In the genomic region with DNA sequence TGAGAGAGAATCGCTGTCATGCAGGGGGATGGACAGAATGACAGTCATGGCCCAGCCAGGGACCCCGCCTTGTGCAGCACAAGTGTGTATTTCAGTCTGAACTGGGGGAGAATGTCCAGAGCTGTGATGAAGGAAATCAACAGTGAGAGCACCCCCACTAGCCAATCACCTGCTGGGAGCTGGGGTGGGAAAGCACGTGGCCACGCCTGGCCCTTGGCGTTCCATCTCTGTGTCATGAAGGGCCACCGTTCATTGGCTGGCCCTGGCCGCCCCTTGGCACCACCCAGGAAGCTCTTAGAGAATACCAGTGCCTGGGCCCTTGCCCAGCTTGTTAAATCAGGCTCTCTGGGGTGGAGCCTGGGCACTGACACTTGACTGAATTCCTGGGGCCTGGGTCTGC, we compare ENCODE assay signal across 17 cellular contexts. TPM values are rescaled to one million over a fixed set of nuclear protein-coding genes. Genes with fewer than 3 reads are reported as not detected.
"Had no signal": no experiment of that assay in that cellular context is flagged by ENCODE, and none has a peak within 500 bp of the region (broad histone marks: within the 10 kb centered on the region; RNA-seq: fewer than 3 reads in every experiment).

No MANE protein-coding gene starts in this region.

- H3K27ac Mint-ChIP-seq: activated naive CD8-positive, alpha-beta T cell treated with anti-CD3 and anti-CD28 coated beads, Interleukin-2, amount 10 ng/mL, durations not matched to agents 7 days and 5 days; brain; naive thymus-derived CD4-positive, alpha-beta T cell had no signal

- H3K4me3 ChIP-seq: coronary artery had no signal

- H3K27ac ChIP-seq: coronary artery, foreskin keratinocyte, neutrophil, parathyroid adenoma had no signal

- H3K4me1 Mint-ChIP-seq: naive thymus-derived CD4-positive, alpha-beta T cell had no signal

- DNase-seq: activated CD4-positive, alpha-beta T cell treated with anti-CD3 and anti-CD28 coated beads for 1 hour; activated CD8-positive, alpha-beta memory T cell treated with anti-CD3 and anti-CD28 coated beads for 24 hours; activated naive CD4-positive, alpha-beta T cell treated with Interleukin-2 at 50 U/mL for 16 hours; central memory CD4-positive, alpha-beta T cell; foreskin keratinocyte; left ventricle myocardium superior; mesendoderm; naive thymus-derived CD4-positive, alpha-beta T cell; stimulated activated naive CD8-positive, alpha-beta T cell treated with anti-CD3 and anti-CD28 coated beads, Interleukin-15, Interleukin-2, amounts not matched to agents 100 U/mL and 50 U/mL, for 24 hours; T-helper 1 cell; T-helper 9 cell; trophoblast cell had no signal

- H3K4me3 Mint-ChIP-seq: activated naive CD8-positive, alpha-beta T cell treated with anti-CD3 and anti-CD28 coated beads, Interleukin-2, amount 10 ng/mL, durations not matched to agents 7 days and 5 days; brain; naive thymus-derived CD4-positive, alpha-beta T cell had no signal

- H3K27me3 Mint-ChIP-seq: activated naive CD8-positive, alpha-beta T cell treated with anti-CD3 and anti-CD28 coated beads, Interleukin-2, amount 10 ng/mL, durations not matched to agents 7 days and 5 days; brain had no signal

- H3K9me3 ChIP-seq: neutrophil had no signal

- ATAC-seq: foreskin keratinocyte; left ventricle myocardium superior; naive thymus-derived CD4-positive, alpha-beta T cell; stimulated activated naive CD8-positive, alpha-beta T cell treated with anti-CD3 and anti-CD28 coated beads, Interleukin-15, Interleukin-2, amounts not matched to agents 100 U/mL and 50 U/mL, for 24 hours had no signal

- H3K36me3 ChIP-seq: neutrophil had no signal

- H3K4me1 ChIP-seq: foreskin keratinocyte, parathyroid adenoma had no signal

- H3K27me3 ChIP-seq: foreskin keratinocyte, neutrophil had no signal

- H3K9me3 Mint-ChIP-seq: activated naive CD8-positive, alpha-beta T cell treated with anti-CD3 and anti-CD28 coated beads, Interleukin-2, amount 10 ng/mL, durations not matched to agents 7 days and 5 days; naive thymus-derived CD4-positive, alpha-beta T cell had no signal

RNA-seq across cellular contexts. Expression of a gene that starts 22.8 kb away (rescaled TPM):
- total RNA-seq: activated naive CD8-positive, alpha-beta T cell treated with anti-CD3 and anti-CD28 coated beads, Interleukin-2, amount 10 ng/mL, durations not matched to agents 7 days and 5 days; foreskin keratinocyte; naive thymus-derived CD4-positive, alpha-beta T cell had no signal
